In the genomic region with DNA sequence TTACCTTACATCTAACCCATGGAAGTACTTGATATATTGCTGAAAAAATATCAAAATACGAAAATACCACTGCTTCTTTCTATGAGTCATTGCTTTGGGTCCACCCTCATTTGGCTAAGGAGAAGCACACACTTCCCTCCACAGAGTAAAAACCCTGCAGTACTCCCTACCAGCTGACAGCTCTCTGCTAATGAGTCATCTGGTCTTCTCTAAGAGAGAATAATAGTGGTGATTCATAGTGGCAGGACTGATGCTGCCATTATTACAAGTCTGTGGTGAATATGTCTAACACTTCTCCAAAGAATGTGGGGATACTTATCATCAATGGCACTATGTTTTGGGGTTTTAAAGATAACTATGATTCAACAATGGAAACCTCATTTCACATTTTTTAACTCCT, we compare ENCODE assay signal across 8 cellular contexts.
DNase-seq lines count a peak whose midpoint lies in the region; ATAC-seq and TF ChIP-seq lines count a peak whose summit lies in the region.

No MANE protein-coding gene starts in this region.

- no peak for TF ChIP-seq CTCF in fibroblast of villous mesenchyme (IDR thresholded peaks at IDR 0.05; ENCODE audit: insufficient read depth, low read depth, low read length)

- DNase-seq in NCI-H446 treated with DMSO at 0.1 percent for 48 hours (lab: John Stamatoyannopoulos, UW) (peak; percentile 79), fibroblast of villous mesenchyme (ENCODE audit: low read depth) (peak; percentile 65), cerebellar cortex (ENCODE audit: low spot score) (no peak), NCI-H2107 treated with DMSO at 0.1 percent for 48 hours (lab: John Stamatoyannopoulos, UW; ENCODE audit: unreplicated experiment) (no peak), NCI-H1694 treated with DMSO at 0.1 percent for 48 hours (lab: John Stamatoyannopoulos, UW) (no peak)
- DNase-seq in effector CD8-positive, alpha-beta T cell (lab: John Stamatoyannopoulos, UW): no peak

- ATAC-seq in GM18858 (IDR thresholded peaks at IDR 0.05; ENCODE audit: unreplicated experiment) (peak; percentile 99), HG02610 (IDR thresholded peaks at IDR 0.05; ENCODE audit: unreplicated experiment) (peak; percentile 100)

- H3K4me3 ChIP-seq in fibroblast of villous mesenchyme (ENCODE audit: low read depth, low read length): no peak overlapping the region

Comparison
In these comparisons a context has a peak if more than half of its experiments do, and no peak if none do; other contexts are left out.
1. DNase-seq: peak in NCI-H446 treated with DMSO at 0.1 percent for 48 hours (single experiment) and fibroblast of villous mesenchyme (single experiment); none in cerebellar cortex (single experiment), NCI-H2107 treated with DMSO at 0.1 percent for 48 hours (single experiment), effector CD8-positive, alpha-beta T cell (single experiment) and NCI-H1694 treated with DMSO at 0.1 percent for 48 hours (single experiment).